ENCODE assay signal across 16 cellular contexts in the genomic region with DNA sequence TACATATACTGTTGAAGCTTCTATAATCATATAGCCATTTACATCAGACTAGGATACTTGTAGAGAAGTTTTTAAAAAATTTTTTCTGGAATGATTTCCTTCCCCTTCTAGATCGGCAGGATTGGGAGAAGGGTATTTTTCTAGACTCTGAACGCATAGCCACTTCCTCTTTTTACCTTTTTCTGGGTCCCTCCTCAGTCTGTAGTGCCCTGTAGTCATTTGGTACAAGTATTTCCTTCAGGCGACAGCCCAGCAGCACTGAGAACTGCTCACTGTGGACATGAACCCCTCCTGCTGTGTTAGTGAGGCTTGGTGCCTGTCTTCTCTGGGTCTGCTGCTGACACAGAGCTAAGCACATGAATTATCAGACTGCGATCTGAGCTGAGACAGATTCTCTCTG.
DNase-seq lines count a peak whose midpoint lies in the region; ATAC-seq and TF ChIP-seq lines count a peak whose summit lies in the region.
"Had no signal": no experiment of that assay in that cellular context is flagged by ENCODE, and none has a peak within 500 bp of the region (broad histone marks: within the 10 kb centered on the region; RNA-seq: fewer than 3 reads in every experiment).

No MANE protein-coding gene starts in this region.

- intact Hi-C loops in sigmoid colon (cut with DNase I) = no loop called here

- peaks cover 0 to 52% (median 42%) of the 10 kb centered on the region in 4 donors for H3K4me1 ChIP-seq in sigmoid colon

- H3K36me3 ChIP-seq in sigmoid colon = no peaks in the 10 kb centered on the region
- H3K36me3 ChIP-seq: vagina, WERI-Rb-1 had no signal

- WGBS in sigmoid colon, 2 donors = 72 to 82% methylated on average over 4 of the region's 4 CpGs

- TF ChIP-seq POLR2A in sigmoid colon (IDR thresholded peaks at IDR 0.05) = no peak

- POLR2A ChIA-PET in GM10248 (lab: Yijun Ruan, JAX) = no interaction called here
- POLR2A ChIA-PET in HEK293T (lab: Yijun Ruan, JAX) = no interaction called here

- TF ChIP-seq CTCF in GM10248 (IDR thresholded peaks at IDR 0.05; ENCODE audit: control extremely low read depth, extremely low read depth, low read depth, missing control alignments) = no peak
- TF ChIP-seq CTCF in sigmoid colon (IDR thresholded peaks at IDR 0.05) = no peak

- H3K9me3 ChIP-seq in sigmoid colon = no peaks in the 10 kb centered on the region
- H3K9me3 ChIP-seq: vagina had no signal

- DNase-seq in UCSD-AML1 (lab: John Stamatoyannopoulos, UW; ENCODE audit: unreplicated experiment) (peak; percentile 16), NCI-H748 (lab: John Stamatoyannopoulos, UW; ENCODE audit: unreplicated experiment) (no peak), GM10248 (ENCODE audit: extremely low spot score) (no peak), sigmoid colon (no peak), HEK293T (ENCODE audit: extremely low spot score) (no peak)
- DNase-seq: activated T-cell treated with anti-CD3 and anti-CD28 coated beads, Interleukin-2, amount 50 U/mL, for 1 hour; AML-193; NCI-H1048; NCI-H510A treated with DMSO at 0.1 percent for 48 hours; SHP77; WERI-Rb-1 had no signal

- no peak overlapping the region for H3K4me3 ChIP-seq in sigmoid colon
- H3K4me3 ChIP-seq: vagina had no signal

- ATAC-seq in GM18511 (IDR thresholded peaks at IDR 0.05; ENCODE audit: unreplicated experiment) (peak; percentile 82), GM21423 (IDR thresholded peaks at IDR 0.05; ENCODE audit: unreplicated experiment) (peak; percentile 65), HG03108 (IDR thresholded peaks at IDR 0.05; ENCODE audit: unreplicated experiment) (peak; percentile 70)
- ATAC-seq: left lobe of liver had no signal

- no peaks in the 10 kb centered on the region for H3K27me3 ChIP-seq in sigmoid colon
- H3K27me3 ChIP-seq: vagina had no signal

- H3K27ac ChIP-seq in sigmoid colon = peak overlapping the region in 1 of 4 donors; percentile 18
- H3K27ac ChIP-seq: vagina, WERI-Rb-1 had no signal

- CTCF ChIA-PET in GM10248 (lab: Yijun Ruan, JAX) = interaction anchor here (0.7 kb wide), 1 partner anchor 58 kb away, joined by 3 read pairs; no protein-coding TSS in a partner anchor
- CTCF ChIA-PET in HEK293T (lab: Yijun Ruan, JAX) = interaction anchor here (1.2 kb wide), 1 partner anchor 66 kb away, joined by 3 read pairs; no protein-coding TSS in a partner anchor

- no peak for TF ChIP-seq EP300 in sigmoid colon (IDR thresholded peaks at IDR 0.05)

TF ChIP-seq in HEK293T, 16 proteins besides CTCF, POLR2A, EP300 and RAD21:
- TF ChIP-seq, protein P1, sequence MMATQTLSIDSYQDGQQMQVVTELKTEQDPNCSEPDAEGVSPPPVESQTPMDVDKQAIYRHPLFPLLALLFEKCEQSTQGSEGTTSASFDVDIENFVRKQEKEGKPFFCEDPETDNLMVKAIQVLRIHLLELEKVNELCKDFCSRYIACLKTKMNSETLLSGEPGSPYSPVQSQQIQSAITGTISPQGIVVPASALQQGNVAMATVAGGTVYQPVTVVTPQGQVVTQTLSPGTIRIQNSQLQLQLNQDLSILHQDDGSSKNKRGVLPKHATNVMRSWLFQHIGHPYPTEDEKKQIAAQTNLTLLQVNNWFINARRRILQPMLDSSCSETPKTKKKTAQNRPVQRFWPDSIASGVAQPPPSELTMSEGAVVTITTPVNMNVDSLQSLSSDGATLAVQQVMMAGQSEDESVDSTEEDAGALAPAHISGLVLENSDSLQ (IDR thresholded peaks at IDR 0.05) = no peak
- TF ChIP-seq FOXK2 (IDR thresholded peaks at IDR 0.05) (no peak), ARNT (IDR thresholded peaks at IDR 0.05) (no peak), HDGF (IDR thresholded peaks at IDR 0.05; ENCODE audit: borderline replicate concordance) (no peak), CTBP1 (IDR thresholded peaks at IDR 0.05; ENCODE audit: borderline replicate concordance) (no peak), NFRKB (IDR thresholded peaks at IDR 0.05) (no peak), FOXA1 (IDR thresholded peaks at IDR 0.05) (no peak), ELF4 (IDR thresholded peaks at IDR 0.05) (no peak), L3MBTL2 (conservative IDR thresholded peaks at IDR 0.05) (no peak), ZNF384 (IDR thresholded peaks at IDR 0.05) (no peak), LEF1 (IDR thresholded peaks at IDR 0.05; ENCODE audit: borderline replicate concordance) (no peak), BHLHE40 (IDR thresholded peaks at IDR 0.05; ENCODE audit: borderline replicate concordance) (no peak)
